Comparison of ENCODE assay signal across 1 cellular context in the genomic region with DNA sequence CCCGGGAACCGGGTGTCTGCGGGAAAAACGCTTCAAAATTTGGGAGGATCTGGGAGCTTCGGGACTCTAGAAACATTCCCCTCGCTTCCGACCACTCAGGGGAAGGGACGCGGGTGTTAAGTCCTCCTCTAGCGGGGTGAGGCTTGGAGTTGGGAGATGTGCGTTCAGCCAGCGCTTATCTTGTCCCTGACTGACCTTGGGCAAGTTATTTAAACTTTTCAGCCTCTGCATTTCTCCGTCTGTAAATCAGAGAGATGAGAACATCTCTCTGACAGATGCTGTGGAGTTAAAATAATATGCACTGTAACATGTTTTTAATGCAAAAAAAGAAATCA.
TF ChIP-seq lines count a peak whose summit lies in the region.

No MANE protein-coding gene starts in this region.

TF ChIP-seq in SK-N-SH treated with all-trans-retinoic acid at 6 μM for 48 hours, 23 proteins besides CTCF, POLR2A, EP300 and RAD21 (continued from another document):
- TF ChIP-seq, protein P1, sequence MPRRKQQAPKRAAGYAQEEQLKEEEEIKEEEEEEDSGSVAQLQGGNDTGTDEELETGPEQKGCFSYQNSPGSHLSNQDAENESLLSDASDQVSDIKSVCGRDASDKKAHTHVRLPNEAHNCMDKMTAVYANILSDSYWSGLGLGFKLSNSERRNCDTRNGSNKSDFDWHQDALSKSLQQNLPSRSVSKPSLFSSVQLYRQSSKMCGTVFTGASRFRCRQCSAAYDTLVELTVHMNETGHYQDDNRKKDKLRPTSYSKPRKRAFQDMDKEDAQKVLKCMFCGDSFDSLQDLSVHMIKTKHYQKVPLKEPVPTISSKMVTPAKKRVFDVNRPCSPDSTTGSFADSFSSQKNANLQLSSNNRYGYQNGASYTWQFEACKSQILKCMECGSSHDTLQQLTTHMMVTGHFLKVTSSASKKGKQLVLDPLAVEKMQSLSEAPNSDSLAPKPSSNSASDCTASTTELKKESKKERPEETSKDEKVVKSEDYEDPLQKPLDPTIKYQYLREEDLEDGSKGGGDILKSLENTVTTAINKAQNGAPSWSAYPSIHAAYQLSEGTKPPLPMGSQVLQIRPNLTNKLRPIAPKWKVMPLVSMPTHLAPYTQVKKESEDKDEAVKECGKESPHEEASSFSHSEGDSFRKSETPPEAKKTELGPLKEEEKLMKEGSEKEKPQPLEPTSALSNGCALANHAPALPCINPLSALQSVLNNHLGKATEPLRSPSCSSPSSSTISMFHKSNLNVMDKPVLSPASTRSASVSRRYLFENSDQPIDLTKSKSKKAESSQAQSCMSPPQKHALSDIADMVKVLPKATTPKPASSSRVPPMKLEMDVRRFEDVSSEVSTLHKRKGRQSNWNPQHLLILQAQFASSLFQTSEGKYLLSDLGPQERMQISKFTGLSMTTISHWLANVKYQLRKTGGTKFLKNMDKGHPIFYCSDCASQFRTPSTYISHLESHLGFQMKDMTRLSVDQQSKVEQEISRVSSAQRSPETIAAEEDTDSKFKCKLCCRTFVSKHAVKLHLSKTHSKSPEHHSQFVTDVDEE (CRISPR knock-in tag; IDR thresholded peaks at IDR 0.05) = no peak
- TF ChIP-seq PPARA (CRISPR knock-in tag; IDR thresholded peaks at IDR 0.05; ENCODE audit: borderline replicate concordance) (no peak), RARB (CRISPR knock-in tag; IDR thresholded peaks at IDR 0.05) (no peak), ZNF8 (CRISPR knock-in tag; IDR thresholded peaks at IDR 0.05) (no peak)
